In genomic region chr7:6379881-6380280, GRCh38 we compare ENCODE assay signal across 1 cellular context.
TF ChIP-seq lines count a peak whose summit lies in the region.

No MANE protein-coding gene starts in this region.

TF ChIP-seq in WTC11, 78 proteins besides CTCF, POLR2A, EP300 and RAD21 (continued from another document):
- TF ChIP-seq ZNF532 (CRISPR knock-in tag; IDR thresholded peaks at IDR 0.05; ENCODE audit: borderline replicate concordance) (no peak), NR3C1 (CRISPR knock-in tag; conservative IDR thresholded peaks at IDR 0.05; ENCODE audit: low read depth) (no peak), PRRX2 (CRISPR knock-in tag; IDR thresholded peaks at IDR 0.05) (no peak), NFE2L1 (CRISPR knock-in tag; IDR thresholded peaks at IDR 0.05) (no peak), E2F5 (CRISPR knock-in tag; IDR thresholded peaks at IDR 0.05) (no peak), ZMAT4 (CRISPR knock-in tag; IDR thresholded peaks at IDR 0.05) (no peak)
